Comparison of ENCODE assay signal across 26 cellular contexts in genomic region chr5:6372251-6373080, GRCh38. TPM values are rescaled to one million over a fixed set of nuclear protein-coding genes. Genes with fewer than 3 reads are reported as not detected.
DNase-seq lines count a peak whose midpoint lies in the region; ATAC-seq, FAIRE-seq and TF ChIP-seq lines count a peak whose summit lies in the region.
"Had no signal": no experiment of that assay in that cellular context is flagged by ENCODE, and none has a peak within 500 bp of the region (broad histone marks: within the 10 kb centered on the region; RNA-seq: fewer than 3 reads in every experiment).

No MANE protein-coding gene starts in this region.

- peaks cover 15% of the 10 kb centered on the region for H3K79me2 ChIP-seq in HepG2 (ENCODE audit: insufficient read depth, low read length)

- peaks cover 21 to 63% of the 10 kb centered on the region in 2 experiments for H3K36me3 ChIP-seq in HepG2 (replicated peaks in 1 of 2; ENCODE audit: control insufficient read depth in 1 of 2, insufficient read depth in 2 of 2, low read length in 2 of 2)

- CTCF ChIA-PET in HepG2 (lab: Yijun Ruan, JAX; ENCODE audit: low intra/inter-chr PET ratio, low total read pairs), result no interaction called here

- no peak overlapping the region for H2AFZ ChIP-seq in HepG2 (ENCODE audit: low read length)
- H2AFZ ChIP-seq: neural progenitor cell had no signal

- POLR2A ChIA-PET in HepG2 (lab: Yijun Ruan, JAX), result no interaction called here

- no peak overlapping the region for H3K4me3 ChIP-seq in HepG2 (replicated peaks in 1 of 3; ENCODE audit: insufficient read depth in 1 of 3, low read depth in 2 of 3, low read length in 3 of 3)
- H3K4me3 ChIP-seq: lung, MG63, neural progenitor cell, upper lobe of right lung had no signal

- DNase-seq in NCI-H82 (lab: John Stamatoyannopoulos, UW) (peak; percentile 4), NCI-H82 treated with DMSO at 0.1 percent for 48 hours (lab: John Stamatoyannopoulos, UW; ENCODE audit: unreplicated experiment) (no peak), left ventricle myocardium superior (no peak), Right ventricle myocardium inferior (ENCODE audit: missing footprints) (no peak), HepG2 (ENCODE audit: low spot score) (no peak), ureter (ENCODE audit: low spot score) (peak; percentile 17)
- DNase-seq in stimulated activated CD4-positive, alpha-beta T cell treated with anti-CD3 and anti-CD28 coated beads, Interleukin-15, amount 100 ng/mL, for 24 hours, result no peak
- DNase-seq: activated CD4-positive, alpha-beta memory T cell treated with anti-CD3 and anti-CD28 coated beads for 36 hours; activated CD4-positive, CD25-positive, alpha-beta regulatory T cell; CD4-positive, CD25-positive, alpha-beta regulatory T cell; cerebellar nuclear complex; foreskin melanocyte; kidney; MG63; NCI-H1417; NCI-H2081; NCI-H226; NCI-H748 treated with DMSO at 0.1 percent for 48 hours; SHP77 treated with DMSO at 0.1 percent for 48 hours; substantia nigra; SW 1271; upper lobe of right lung had no signal

- H3K9ac ChIP-seq in HepG2 (ENCODE audit: insufficient read depth, low read depth, low read length), result no peak overlapping the region
- H3K9ac ChIP-seq: neural progenitor cell had no signal

- BruUV-seq in HepG2 (replicated peaks; lab: Mats Ljungman, UMichigan), result no TSS peak

- no peak overlapping the region for H3K4me2 ChIP-seq in HepG2 (ENCODE audit: low read depth, low read length)
- H3K4me2 ChIP-seq: neural progenitor cell had no signal

- 98% methylated on average over 21 of the region's 23 CpGs for WGBS in HepG2 (ENCODE audit: low lambda C conversion rate)

- TF ChIP-seq EP300 in HepG2 (IDR thresholded peaks at IDR 0.05; ENCODE audit: low read depth in 2 of 2, low read length in 2 of 2) (no peak), HepG2 (CRISPR knock-in tag; IDR thresholded peaks at IDR 0.05; ENCODE audit: borderline replicate concordance) (no peak)

- TF ChIP-seq POLR2A in HepG2 (IDR thresholded peaks at IDR 0.05; ENCODE audit: insufficient read depth in 1 of 2, low read depth in 2 of 2, low read length in 2 of 2) (no peak), GM18505 (IDR thresholded peaks at IDR 0.05; ENCODE audit: borderline replicate concordance, extremely low read depth, insufficient read depth, insufficient read length) (no peak)

- intact Hi-C loops in left ventricle myocardium superior (cut with micrococcal nuclease), result no loop called here
- intact Hi-C loops in Right ventricle myocardium inferior (cut with DNase I), result loop anchor here (10.0 kb wide), 2 partner anchors 142 to 342 kb away; partner anchors contain the start of gene TENT4A
- intact Hi-C loops in HepG2 (cut with micrococcal nuclease; ENCODE audit: unreplicated experiment), result no loop called here

- ATAC-seq in left ventricle myocardium superior (peak; percentile 36), Right ventricle myocardium inferior (no peak), HepG2 (no peak), GM18505 (IDR thresholded peaks at IDR 0.05; ENCODE audit: unreplicated experiment) (no peak)
- ATAC-seq: upper lobe of right lung had no signal

- no peaks in the 10 kb centered on the region for H3K9me3 ChIP-seq in HepG2 (ENCODE audit: low read length)
- H3K9me3 ChIP-seq: MG63, upper lobe of right lung had no signal

- H4K20me1 ChIP-seq in HepG2 (ENCODE audit: insufficient read depth, low read length), result peaks cover 3% of the 10 kb centered on the region; the same call in 1 of the 2 replicates

- no peak for TF ChIP-seq RAD21 in HepG2 (CRISPR knock-in tag; IDR thresholded peaks at IDR 0.05)

- in situ Hi-C loops in HepG2 (cut with HindIII; ENCODE audit: extremely low pct_ligation_motif_present, low pct_unique_long_range_greater_than_20kb), result no loop called here

- TF ChIP-seq CTCF in HepG2 (CRISPR knock-in tag; IDR thresholded peaks at IDR 0.05), result no peak

- H3K4me1 ChIP-seq in HepG2 (ENCODE audit: insufficient read depth, low read length), result peaks cover 18% of the 10 kb centered on the region

- no peak for FAIRE-seq in HepG2 (lab: Jason Lieb, UNC)

- H3K27ac ChIP-seq in HepG2 (ENCODE audit: extremely low read length, insufficient read depth, low read length), result no peak overlapping the region
- H3K27ac ChIP-seq: 22Rv1, neural progenitor cell, upper lobe of right lung had no signal

- H3K27me3 ChIP-seq in HepG2 (ENCODE audit: control insufficient read depth in 1 of 2, insufficient read depth in 2 of 2, low read length in 2 of 2), result no peaks in the 10 kb centered on the region; a peak in 1 of 5 replicates
- H3K27me3 ChIP-seq: MG63, neural progenitor cell, upper lobe of right lung had no signal

TF ChIP-seq in HepG2, 621 proteins besides CTCF, POLR2A, EP300 and RAD21:
- TF ChIP-seq RBFOX2 (IDR thresholded peaks at IDR 0.05; ENCODE audit: low read depth, low read length) (peak; percentile 29; the same call in 1 of the 2 replicates), ZSCAN22 (CRISPR knock-in tag; IDR thresholded peaks at IDR 0.05) (no peak)

RNA-seq across cellular contexts. Expression of gene MED10, which starts 5.9 kb away (rescaled TPM):
- total RNA-seq in left ventricle myocardium superior (29.2 TPM), Right ventricle myocardium inferior (28.9 TPM), HepG2 (2016; rRNA removed; fragmentation: Illumina TruSeq; extraction: Trizol) (11.2 and 13.2 TPM in 2 replicates), ureter (36.5 TPM)
- total RNA-seq in HepG2 (2016; cell fraction: cytosol; rRNA removed; fragmentation: Illumina TruSeq; extraction: Trizol; ENCODE audit: low read depth), result 3.7 and 4.1 TPM in 2 replicates
- 10.9 and 11.7 TPM in 2 replicates for total RNA-seq in HepG2 (2016; cell fraction: insoluble cytoplasmic fraction; rRNA removed; fragmentation: Illumina TruSeq; extraction: Trizol)
- 7.8 and 8.2 TPM in 2 replicates for total RNA-seq in HepG2 (2016; cell fraction: membrane; rRNA removed; fragmentation: Illumina TruSeq; extraction: Trizol)
- total RNA-seq in HepG2 (2016; cell fraction: nucleus; rRNA removed; fragmentation: Illumina TruSeq; extraction: Trizol), result 13.7 and 13.9 TPM in 2 replicates
- 23.7 and 24.4 TPM in 2 replicates for polyA plus RNA-seq in HepG2 (2011; rRNA removed)
- polyA plus RNA-seq in HepG2 (2011; cell fraction: cytosol; rRNA removed), result 23.9 and 24.1 TPM in 2 replicates
- polyA plus RNA-seq in HepG2 (2011; cell fraction: nucleus; rRNA removed), result 26.0 and 30.0 TPM in 2 replicates
- polyA plus RNA-seq in HepG2 (2012), result 27.4 and 34.1 TPM in 2 replicates
- 9.0 and 10.1 TPM in 2 replicates for polyA plus RNA-seq in HepG2 (2016; cell fraction: cytosol; fragmentation: Illumina TruSeq; extraction: Trizol; ENCODE audit: low read depth)
- polyA plus RNA-seq in HepG2 (2016; cell fraction: insoluble cytoplasmic fraction; fragmentation: Illumina TruSeq; extraction: Trizol; ENCODE audit: low read depth), result 34.9 and 37.5 TPM in 2 replicates
- 10.9 and 13.7 TPM in 2 replicates for polyA plus RNA-seq in HepG2 (2016; cell fraction: membrane; fragmentation: Illumina TruSeq; extraction: Trizol; ENCODE audit: low read depth)
- polyA plus RNA-seq in HepG2 (2016; cell fraction: nucleus; fragmentation: Illumina TruSeq; extraction: Trizol; ENCODE audit: insufficient read depth, low read depth), result 25.8 and 28.5 TPM in 2 replicates
- 7.4 and 12.3 TPM in 2 replicates for polyA minus RNA-seq in HepG2 (2011; rRNA and poly(A)+ RNA removed; ENCODE audit: low replicate concordance)
- 5.0 and 5.5 TPM in 2 replicates for polyA minus RNA-seq in HepG2 (2011; cell fraction: cytosol; rRNA and poly(A)+ RNA removed)
- polyA minus RNA-seq in HepG2 (2011; cell fraction: nucleus; rRNA and poly(A)+ RNA removed), result 31.8 and 34.8 TPM in 2 replicates

Comparison
In these comparisons a context has a peak if more than half of its experiments do, and no peak if none do; other contexts are left out.
1. DNase-seq: peak in NCI-H82 (single experiment) and ureter (single experiment); none in NCI-H82 treated with DMSO at 0.1 percent for 48 hours (single experiment), left ventricle myocardium superior (single experiment), Right ventricle myocardium inferior (single experiment), HepG2 (single experiment) and stimulated activated CD4-positive, alpha-beta T cell treated with anti-CD3 and anti-CD28 coated beads, Interleukin-15, amount 100 ng/mL, for 24 hours (single experiment).